Comparison of ENCODE assay signal across 23 cellular contexts in genomic region chr13:19573072-19573716, GRCh38. TPM values are rescaled to one million over a fixed set of nuclear protein-coding genes. Genes with fewer than 3 reads are reported as not detected.
A peak's percentile ranks its signal among the peaks of the same experiment; 100 is the strongest.
DNase-seq lines count a peak whose midpoint lies in the region; ATAC-seq, FAIRE-seq and TF ChIP-seq lines count a peak whose summit lies in the region.
"Had no signal": no experiment of that assay in that cellular context is flagged by ENCODE, and none has a peak within 500 bp of the region (broad histone marks: within the 10 kb centered on the region; RNA-seq: fewer than 3 reads in every experiment).

No MANE protein-coding gene starts in this region.

- H4K20me1 ChIP-seq in GM12878 (ENCODE audit: control insufficient read depth, insufficient read depth), result no peaks in the 10 kb centered on the region
- H4K20me1 ChIP-seq: BLaER1 treated with 17β-estradiol and CSF1 and Interleukin-3, amounts not matched to agents 10 nM and 100 nM had no signal

- SMC1A ChIA-PET in GM12878 (lab: Charles Lee; ENCODE audit: uncharacterized antibody, unreplicated experiment), result interaction anchor here (1.1 to 1.7 kb wide), 3 partner anchors 13 to 50 kb away, joined by 3 to 7 read pairs (median 5); no protein-coding TSS in a partner anchor

- peak; percentile 55 for ATAC-seq in HG02610 (IDR thresholded peaks at IDR 0.05; ENCODE audit: unreplicated experiment)
- ATAC-seq in HG02981 (IDR thresholded peaks at IDR 0.05; ENCODE audit: unreplicated experiment), result peak; percentile 62
- peak; percentile 80 for ATAC-seq in GM12878
- ATAC-seq: Panc1 had no signal

- POLR2A ChIA-PET in GM12878 (lab: Charles Lee), result interaction anchor here (1.1 kb wide), 1 partner anchor 12 kb away, joined by 3 read pairs; no protein-coding TSS in a partner anchor

- H3K36me3 ChIP-seq in GM12878 (ENCODE audit: control insufficient read depth in 2 of 2, insufficient read depth in 2 of 2, low read length in 1 of 2), result no peaks in the 10 kb centered on the region
- H3K36me3 ChIP-seq: BLaER1 treated with 17β-estradiol and CSF1 and Interleukin-3, amounts not matched to agents 10 nM and 100 nM; HAP-1 had no signal

- BruUV-seq in GM12878 (replicated peaks; lab: Mats Ljungman, UMichigan), result no TSS peak

- TF ChIP-seq EP300 in GM12878 (IDR thresholded peaks at IDR 0.05; ENCODE audit: borderline replicate concordance in 1 of 2, control insufficient read depth in 1 of 2, low read depth in 2 of 2, low read length in 2 of 2), result 0 out of 4 replicates have a peak, but pooled peaks of 1 of the 2 experiments have one; percentile 44

- H3K9ac ChIP-seq in GM12878 (ENCODE audit: control insufficient read depth, insufficient read depth, low read length), result no peak overlapping the region
- H3K9ac ChIP-seq: BLaER1 treated with 17β-estradiol and CSF1 and Interleukin-3, amounts not matched to agents 10 nM and 100 nM; KMS-11 had no signal

- no peak for TF ChIP-seq POLR2A in GM12878 (IDR thresholded peaks at IDR 0.05; ENCODE audit: low read depth, low read length)

- H3K27me3 ChIP-seq in GM12878 (replicated peaks in 1 of 2; ENCODE audit: control insufficient read depth in 2 of 2, insufficient read depth in 2 of 2, low read length in 1 of 2), result no peaks in the 10 kb centered on the region
- H3K27me3 ChIP-seq: BLaER1 treated with 17β-estradiol and CSF1 and Interleukin-3, amounts not matched to agents 10 nM and 100 nM had no signal

- RAD21 ChIA-PET in GM12878 (lab: Charles Lee; ENCODE audit: unreplicated experiment), result no interaction called here

- in situ Hi-C loops in GM12878 (cut with MboI) (no loop called here), G401 (cut with HindIII; ENCODE audit: low sequenced_read_pairs) (no loop called here)

- no peaks in the 10 kb centered on the region for H3K9me3 ChIP-seq in GM12878 (replicated peaks; ENCODE audit: control insufficient read depth, insufficient read depth, low read length)
- H3K9me3 ChIP-seq: BLaER1 treated with 17β-estradiol and CSF1 and Interleukin-3, amounts not matched to agents 10 nM and 100 nM; HAP-1 had no signal

- no peaks in the 10 kb centered on the region for H3K79me2 ChIP-seq in GM12878 (ENCODE audit: control insufficient read depth, insufficient read depth, low read length)

- TF ChIP-seq RAD21 in GM12878 (IDR thresholded peaks at IDR 0.05; ENCODE audit: insufficient read depth, low read depth, low read length), result no peak

- H2AFZ ChIP-seq in GM12878 (ENCODE audit: control insufficient read depth, low read depth, low read length), result no peak overlapping the region

- CTCF ChIA-PET in GM12878 (lab: Yijun Ruan, JAX), result interaction anchor here (0.6 to 5.1 kb wide), 2 partner anchors 14 to 350 kb away, joined by 3 to 38 read pairs; no protein-coding TSS in a partner anchor

- no peak overlapping the region for H3K27ac ChIP-seq in GM12878 (ENCODE audit: control insufficient read depth, insufficient read depth)
- H3K27ac ChIP-seq: BLaER1 treated with 17β-estradiol and CSF1 and Interleukin-3, amounts not matched to agents 10 nM and 100 nM; KMS-11 had no signal

- DNase-seq in GM12865 (ENCODE audit: low read depth), result peak; percentile 50
- no peak for DNase-seq in GM12878 (ENCODE audit: low read depth, low spot score)
- DNase-seq in NCI-H2029 (lab: John Stamatoyannopoulos, UW), result no peak
- DNase-seq in NCI-H1436 (lab: John Stamatoyannopoulos, UW), result no peak
- no peak for DNase-seq in activated naive CD4-positive, alpha-beta T cell (lab: John Stamatoyannopoulos, UW)
- DNase-seq in G401 (ENCODE audit: low spot score), result no peak
- DNase-seq: CD8-positive, alpha-beta memory T cell; DMS79 treated with DMSO at 0.1 percent for 48 hours; GDM1; NCI-H146; NCI-H2081 treated with DMSO at 0.1 percent for 48 hours; NCI-H510A treated with DMSO at 0.1 percent for 48 hours; NCI-H82 had no signal

- FAIRE-seq in GM12878 (lab: Jason Lieb, UNC), result no peak
- FAIRE-seq: D721Med had no signal

- 75% methylated on average over 9 of the region's 9 CpGs for WGBS in GM12878 (ENCODE audit: insufficient coverage, insufficient replicate concordance, low lambda C conversion rate, missing lambda C conversion rate)

- H3K4me3 ChIP-seq in GM12865 (ENCODE audit: low read depth, low read length) (no peak overlapping the region), GM12878 (no peak overlapping the region)
- H3K4me3 ChIP-seq: BLaER1 treated with 17β-estradiol and CSF1 and Interleukin-3, amounts not matched to agents 10 nM and 100 nM; HAP-1 had no signal

- intact Hi-C loops in GM12878 (cut with micrococcal nuclease; ENCODE audit: unreplicated experiment), result no loop called here

- no peak overlapping the region for H3K4me2 ChIP-seq in GM12878 (ENCODE audit: control insufficient read depth, insufficient read depth)
- H3K4me2 ChIP-seq: BLaER1 treated with 17β-estradiol and CSF1 and Interleukin-3, amounts not matched to agents 10 nM and 100 nM; KMS-11 had no signal

- TF ChIP-seq CTCF in GM12865 (IDR thresholded peaks at IDR 0.05; ENCODE audit: insufficient read depth, low read depth, low read length, missing control alignments) (no peak), GM12878 (IDR thresholded peaks at IDR 0.05 in 2 of 3, conservative IDR thresholded peaks at IDR 0.05 in 1 of 3; ENCODE audit: control insufficient read depth in 2 of 3, extremely low read depth in 1 of 3, insufficient read depth in 1 of 3, low read depth in 3 of 3, low read length in 3 of 3) (no peak)

- H3K4me1 ChIP-seq in GM12878 (ENCODE audit: control insufficient read depth, insufficient read depth, low read length), result peaks cover 14% of the 10 kb centered on the region
- H3K4me1 ChIP-seq: BLaER1 treated with 17β-estradiol and CSF1 and Interleukin-3, amounts not matched to agents 10 nM and 100 nM; HAP-1 had no signal

TF ChIP-seq in GM12878, 131 proteins besides CTCF, POLR2A, EP300 and RAD21 (continues in another document):
- TF ChIP-seq NR2C2 (IDR thresholded peaks at IDR 0.05; ENCODE audit: borderline replicate concordance, control insufficient read depth, insufficient read length, low read depth), result no peak
- peak in 1 of 2 experiments; percentile 18; a peak in 1 of 4 replicates for TF ChIP-seq BHLHE40 (IDR thresholded peaks at IDR 0.05; ENCODE audit: borderline replicate concordance in 1 of 2, low read depth in 2 of 2, low read length in 1 of 2)
- TF ChIP-seq PAX5 (IDR thresholded peaks at IDR 0.05; ENCODE audit: borderline replicate concordance, low read depth, low read length), result peak; percentile 32; the same call in 1 of the 2 replicates
- 0 out of 2 replicates have a peak, but pooled peaks have one; percentile 30 for TF ChIP-seq E2F4 (IDR thresholded peaks at IDR 0.05; ENCODE audit: low read depth, low read length)
- TF ChIP-seq ZNF207 (IDR thresholded peaks at IDR 0.05; ENCODE audit: borderline replicate concordance), result no peak
- TF ChIP-seq PKNOX1 (IDR thresholded peaks at IDR 0.05), result 0 out of 2 replicates have a peak, but pooled peaks have one; percentile 20
- TF ChIP-seq MTA2 (IDR thresholded peaks at IDR 0.05; ENCODE audit: low read depth), result peak; percentile 54; the same call in 1 of the 2 replicates
- TF ChIP-seq, protein P1, sequence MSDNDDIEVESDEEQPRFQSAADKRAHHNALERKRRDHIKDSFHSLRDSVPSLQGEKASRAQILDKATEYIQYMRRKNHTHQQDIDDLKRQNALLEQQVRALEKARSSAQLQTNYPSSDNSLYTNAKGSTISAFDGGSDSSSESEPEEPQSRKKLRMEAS (IDR thresholded peaks at IDR 0.05; ENCODE audit: low read depth, low read length), result peak; percentile 23; the same call in 1 of the 2 replicates
- peak; percentile 26; the same call in 1 of the 2 replicates for TF ChIP-seq RAD51 (IDR thresholded peaks at IDR 0.05)
- TF ChIP-seq BACH1 (IDR thresholded peaks at IDR 0.05; ENCODE audit: borderline replicate concordance), result no peak
- TF ChIP-seq RUNX3 (IDR thresholded peaks at IDR 0.05; ENCODE audit: low read length), result 0 out of 2 replicates have a peak, but pooled peaks have one; percentile 9

RNA-seq across cellular contexts. Expression of gene TPTE2, which starts 11.9 kb away (rescaled TPM):
- total RNA-seq in GM12878 (2013; cell fraction: nucleolus; rRNA removed), result 0.76 and 0.94 TPM in 2 replicates
- 0.38 and 0.56 TPM in 2 replicates for total RNA-seq in GM12878 (2014; rRNA removed)
- 1.2 TPM in 2 replicates for total RNA-seq in GM12878 (2014; rRNA removed; fragmentation: Illumina TruSeq; extraction: Trizol)
- total RNA-seq in GM12878 (2021), result 0.96 and 1.1 TPM in 2 replicates
- polyA plus RNA-seq in GM12878 (2011; ENCODE audit: low read depth), result 0.29 TPM
- polyA plus RNA-seq in GM12878 (2011; rRNA removed), result 0.31 and 0.71 TPM in 2 replicates
- polyA plus RNA-seq in GM12878 (2011; cell fraction: cytosol; rRNA removed), result 0.08 and 0.09 TPM in 2 replicates
- 0.57 and 0.82 TPM in 2 replicates for polyA plus RNA-seq in GM12878 (2011; cell fraction: nucleus; rRNA removed)
- polyA plus RNA-seq in GM12878 (2012), result 0.77 and 0.96 TPM in 2 replicates
- polyA plus RNA-seq in GM12878 (2014; fragmentation: Illumina TruSeq; extraction: Trizol), result 1.5 and 1.6 TPM in 2 replicates
- 1 to 10 TPM; 1.2 to 1.9 TPM for polyA plus RNA-seq in GM12878 (2014; fragmentation: Nextera tagmentation; extraction: Ambion mirVana)
- 0.52 and 0.92 TPM in 2 replicates for polyA plus RNA-seq in GM12878 (2014; rRNA removed)
- polyA plus RNA-seq in GM12878 (2016; fragmentation: Nextera tagmentation; extraction: Ambion mirVana), result 1 to 10 TPM in 1 of 2 experiments, under 1 TPM in 1; 0.83 to 1.3 TPM
- not detected in 2 replicates for polyA minus RNA-seq in GM12878 (2011; rRNA and poly(A)+ RNA removed)
- polyA minus RNA-seq in GM12878 (2011; cell fraction: cytosol; rRNA and poly(A)+ RNA removed), result not detected in 2 replicates
- not detected in 2 replicates for polyA minus RNA-seq in GM12878 (2011; cell fraction: nucleus; rRNA and poly(A)+ RNA removed)
- total RNA-seq in G401 (2014; rRNA removed; shearing (Covaris generic)), result not detected in 2 replicates
- total RNA-seq: A172; CD8-positive, alpha-beta memory T cell; M059J; SK-MEL-5 had no signal
- polyA plus RNA-seq: CD8-positive, alpha-beta memory T cell had no signal
